32 cellular contexts compared by ENCODE assay signal in genomic region chr12:81863406-81863805, GRCh38.
A peak's percentile ranks its signal among the peaks of the same experiment; 100 is the strongest.
DNase-seq lines count a peak whose midpoint lies in the region; ATAC-seq and TF ChIP-seq lines count a peak whose summit lies in the region.
"Had no signal": no experiment of that assay in that cellular context is flagged by ENCODE, and none has a peak within 500 bp of the region (broad histone marks: within the 10 kb centered on the region; RNA-seq: fewer than 3 reads in every experiment).

No MANE protein-coding gene starts in this region.

- TF ChIP-seq EP300 in stomach (IDR thresholded peaks at IDR 0.05), result no peak

- intact Hi-C loops in stomach (cut with DNase I; ENCODE audit: low total_unique reads), result no loop called here

- TF ChIP-seq POLR2A in stomach (IDR thresholded peaks at IDR 0.05), result no peak
- TF ChIP-seq POLR2A in GM18505 (IDR thresholded peaks at IDR 0.05; ENCODE audit: borderline replicate concordance, extremely low read depth, insufficient read depth, insufficient read length), result no peak

- no peaks in the 10 kb centered on the region for H3K27me3 ChIP-seq in stomach
- H3K27me3 ChIP-seq: esophagus squamous epithelium, gastrocnemius medialis, hepatocyte, left lung, right lobe of liver, SJSA1, tibial artery had no signal

- no peaks in the 10 kb centered on the region for H3K9me3 ChIP-seq in stomach
- H3K9me3 ChIP-seq: esophagus squamous epithelium, gastrocnemius medialis, left lung, right lobe of liver, SJSA1, tibial artery had no signal

- in situ Hi-C loops in astrocyte of the cerebellum (cut with HindIII; ENCODE audit: low sequenced_read_pairs), result no loop called here

- peaks cover 0 to 10% (median 3%) of the 10 kb centered on the region in 4 donors for H3K4me1 ChIP-seq in stomach
- H3K4me1 ChIP-seq: esophagus squamous epithelium, gastrocnemius medialis, left lung, right lobe of liver, SJSA1 had no signal

- WGBS in stomach, 5 donors, result 53 to 91% (median 72%) methylated on average over 1 of the region's 1 CpG

- H3K4me3 ChIP-seq in astrocyte of the cerebellum (ENCODE audit: low read depth, low read length), result no peak overlapping the region
- no peak overlapping the region for H3K4me3 ChIP-seq in stomach
- H3K4me3 ChIP-seq: esophagus squamous epithelium, gastrocnemius medialis, hepatocyte, left lung, right lobe of liver, SJSA1, tibial artery had no signal

- no peak for ATAC-seq in GM18505 (IDR thresholded peaks at IDR 0.05; ENCODE audit: unreplicated experiment)
- ATAC-seq: gastrocnemius medialis; left lung; right lobe of liver; stimulated activated naive CD8-positive, alpha-beta T cell treated with anti-CD3 and anti-CD28 coated beads, Interleukin-15, amount 100 ng/mL, for 72 hours had no signal

- TF ChIP-seq CTCF in astrocyte of the cerebellum (IDR thresholded peaks at IDR 0.05; ENCODE audit: low read depth, low read length, missing control alignments), result no peak
- no peak for TF ChIP-seq CTCF in stomach (IDR thresholded peaks at IDR 0.05)

- no peak overlapping the region for H3K27ac ChIP-seq in stomach
- H3K27ac ChIP-seq: esophagus squamous epithelium, gastrocnemius medialis, hepatocyte, left lung, right lobe of liver, RWPE1, SJSA1, tibial artery, WERI-Rb-1 had no signal

- DNase-seq in HT1080 (ENCODE audit: low read depth) (peak; percentile 31), astrocyte of the cerebellum (ENCODE audit: low read depth) (peak; percentile 83), glomerular visceral epithelial cell (ENCODE audit: extremely low spot score) (peak; percentile 56), non-pigmented ciliary epithelial cell (ENCODE audit: low read depth) (peak; percentile 47), NCI-H2029 treated with DMSO at 0.1 percent for 48 hours (lab: John Stamatoyannopoulos, UW) (no peak), stomach (no peak)
- no peak for DNase-seq in activated CD8-positive, alpha-beta memory T cell treated with anti-CD3 and anti-CD28 coated beads, Interleukin-2, amount 50 U/mL, for 4 hours
- DNase-seq: activated CD4-positive, alpha-beta T cell treated with anti-CD3 and anti-CD28 coated beads for 48 hours; activated gamma-delta T cell; activated naive CD8-positive, alpha-beta T cell treated with anti-CD3 and anti-CD28 coated beads, Interleukin-2, amount 10 ng/mL, durations not matched to agents 7 days and 5 days; activated T-cell treated with anti-CD3 and anti-CD28 coated beads, Interleukin-2, amount 50 U/mL, for 1 hour; aorta; CD4-positive, alpha-beta T cell; dermis blood vessel endothelial cell; EL; esophagus squamous epithelium; gastrocnemius medialis; HCEC 1CT; Kasumi-1; left lung; NCI-H146; NCI-H446; right lobe of liver; stimulated activated CD4-positive, alpha-beta T cell treated with anti-CD3 and anti-CD28 coated beads, Interleukin-2, amount 100 ng/mL, for 48 hours; stimulated activated naive CD8-positive, alpha-beta T cell treated with anti-CD3 and anti-CD28 coated beads, Interleukin-15, amount 100 ng/mL, for 72 hours; T1000; tibial artery; WERI-Rb-1 had no signal

- no peaks in the 10 kb centered on the region for H3K36me3 ChIP-seq in stomach
- H3K36me3 ChIP-seq: esophagus squamous epithelium, gastrocnemius medialis, left lung, right lobe of liver, SJSA1, tibial artery, WERI-Rb-1 had no signal

Comparison
In these comparisons a context has a peak if more than half of its experiments do, and no peak if none do; other contexts are left out.
1. DNase-seq: peak in HT1080 (single experiment), astrocyte of the cerebellum (single experiment), glomerular visceral epithelial cell (single experiment) and non-pigmented ciliary epithelial cell (single experiment); none in activated CD8-positive, alpha-beta memory T cell treated with anti-CD3 and anti-CD28 coated beads, Interleukin-2, amount 50 U/mL, for 4 hours (single experiment), NCI-H2029 treated with DMSO at 0.1 percent for 48 hours (single experiment) and stomach (single experiment).